In the genomic region with DNA sequence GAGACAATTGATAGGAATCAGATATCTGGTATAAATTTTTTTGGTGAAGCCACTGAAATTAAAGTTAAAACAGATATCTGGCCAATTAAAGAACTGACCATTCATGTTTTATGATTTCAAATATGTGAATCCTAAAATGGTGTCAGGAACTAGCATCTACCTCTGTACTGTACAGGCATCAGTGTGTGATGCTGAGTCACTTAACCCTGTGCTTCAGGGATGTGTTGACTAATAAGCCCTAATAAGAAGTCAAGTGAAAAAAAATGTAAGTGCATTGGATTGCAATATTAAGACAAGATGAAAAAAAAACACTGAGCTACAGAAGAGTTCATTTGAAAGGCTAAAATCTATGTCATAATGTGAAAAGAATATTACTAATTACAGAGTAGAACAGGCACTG, we compare ENCODE assay signal across 1 cellular context.
TF ChIP-seq lines count a peak whose summit lies in the region.

No MANE protein-coding gene starts in this region.

TF ChIP-seq in SK-N-SH treated with all-trans-retinoic acid at 6 μM for 48 hours, 23 proteins besides CTCF, POLR2A, EP300 and RAD21 (continued from another document):
- TF ChIP-seq, protein P1, sequence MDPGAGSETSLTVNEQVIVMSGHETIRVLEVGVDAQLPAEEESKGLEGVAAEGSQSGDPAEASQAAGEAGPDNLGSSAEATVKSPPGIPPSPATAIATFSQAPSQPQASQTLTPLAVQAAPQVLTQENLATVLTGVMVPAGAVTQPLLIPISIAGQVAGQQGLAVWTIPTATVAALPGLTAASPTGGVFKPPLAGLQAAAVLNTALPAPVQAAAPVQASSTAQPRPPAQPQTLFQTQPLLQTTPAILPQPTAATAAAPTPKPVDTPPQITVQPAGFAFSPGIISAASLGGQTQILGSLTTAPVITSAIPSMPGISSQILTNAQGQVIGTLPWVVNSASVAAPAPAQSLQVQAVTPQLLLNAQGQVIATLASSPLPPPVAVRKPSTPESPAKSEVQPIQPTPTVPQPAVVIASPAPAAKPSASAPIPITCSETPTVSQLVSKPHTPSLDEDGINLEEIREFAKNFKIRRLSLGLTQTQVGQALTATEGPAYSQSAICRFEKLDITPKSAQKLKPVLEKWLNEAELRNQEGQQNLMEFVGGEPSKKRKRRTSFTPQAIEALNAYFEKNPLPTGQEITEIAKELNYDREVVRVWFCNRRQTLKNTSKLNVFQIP (CRISPR knock-in tag; IDR thresholded peaks at IDR 0.05; ENCODE audit: borderline replicate concordance, low read depth) = no peak
TF ChIP-seq in SK-N-SH treated with all-trans-retinoic acid at 6 μM for 48 hours: peak in this region for 0.
